9 cellular contexts compared by ENCODE assay signal in the genomic region with DNA sequence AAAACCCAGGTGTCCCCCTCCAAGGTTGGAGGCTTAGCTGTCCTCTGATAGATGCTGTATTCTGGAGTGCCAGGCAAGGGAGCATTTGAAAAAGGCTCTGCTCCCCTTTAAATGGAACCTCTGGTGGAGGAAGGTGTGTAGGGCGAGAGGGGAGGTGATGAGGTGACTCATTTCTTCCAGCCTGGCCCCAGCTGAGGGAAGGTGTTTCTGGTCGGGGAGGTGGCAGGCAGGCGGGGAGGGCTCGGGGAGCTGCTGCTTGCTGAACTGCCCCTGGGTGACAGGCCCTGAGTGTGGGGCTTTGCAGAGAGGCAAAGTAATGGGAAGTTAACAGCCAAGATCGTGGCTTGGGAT. TPM values are rescaled to one million over a fixed set of nuclear protein-coding genes. Genes with fewer than 3 reads are reported as not detected.
DNase-seq lines count a peak whose midpoint lies in the region; ATAC-seq and TF ChIP-seq lines count a peak whose summit lies in the region.
"Had no signal": no experiment of that assay in that cellular context is flagged by ENCODE, and none has a peak within 500 bp of the region (broad histone marks: within the 10 kb centered on the region; RNA-seq: fewer than 3 reads in every experiment).

No MANE protein-coding gene starts in this region.

- peaks cover 58% of the 10 kb centered on the region for H3K36me3 Mint-ChIP-seq in CD4-positive, alpha-beta T cell (ENCODE audit: low read depth)
- H3K36me3 Mint-ChIP-seq in activated CD4-positive, alpha-beta T cell treated with anti-CD3 and anti-CD28 coated beads, Interleukin-2, amount 10 ng/mL, durations not matched to agents 24 days and 14 days (ENCODE audit: low read depth): peaks cover 52% of the 10 kb centered on the region
- peaks cover 16 to 38% of the 10 kb centered on the region in 2 donors for H3K36me3 Mint-ChIP-seq in stimulated activated naive B cell treated with anti-CD40 and anti-IgM and Interleukin-4, amounts not matched to agents 10 μg/mL and 1 μg/mL and 100 μg/mL, for 72 hours

- intact Hi-C loops in CD4-positive, alpha-beta T cell (cut with DNase I, micrococcal nuclease): loop anchor here (2.0 to 5.0 kb wide), 2 partner anchors 17 to 41 kb away; no protein-coding TSS in a partner anchor
- intact Hi-C loops in activated CD4-positive, alpha-beta T cell treated with anti-CD3 and anti-CD28 coated beads, Interleukin-2, amount 10 ng/mL, durations not matched to agents 24 days and 14 days (cut with micrococcal nuclease): loop anchor here (1.0 to 10.0 kb wide), 5 partner anchors 9 to 109 kb away; partner anchors contain the start of gene SCAPER

- H3K4me3 ChIP-seq in HAP-1: no peak overlapping the region
- H3K4me3 ChIP-seq: psoas muscle had no signal

- in situ Hi-C loops in HAP-1 (cut with MboI; ENCODE audit: low sequenced_read_pairs): no loop called here

- peaks cover 85% of the 10 kb centered on the region for H3K4me1 Mint-ChIP-seq in CD4-positive, alpha-beta T cell (ENCODE audit: low read depth)
- peaks cover 80% of the 10 kb centered on the region for H3K4me1 Mint-ChIP-seq in activated CD4-positive, alpha-beta T cell treated with anti-CD3 and anti-CD28 coated beads, Interleukin-2, amount 10 ng/mL, durations not matched to agents 24 days and 14 days
- H3K4me1 Mint-ChIP-seq in stimulated activated naive B cell treated with anti-CD40 and anti-IgM and Interleukin-4, amounts not matched to agents 10 μg/mL and 1 μg/mL and 100 μg/mL, for 72 hours: peaks cover 76 to 81% of the 10 kb centered on the region in 2 donors

- no peaks in the 10 kb centered on the region for H3K27me3 ChIP-seq in CD4-positive, alpha-beta T cell (ENCODE audit: control insufficient read depth, insufficient read depth, low read length)
- H3K27me3 ChIP-seq in HAP-1 (ENCODE audit: low read depth): no peaks in the 10 kb centered on the region

- peak; percentile 52 to 84 (median 80) for DNase-seq in CD4-positive, alpha-beta T cell
- peak; percentile 94 for DNase-seq in activated CD4-positive, alpha-beta T cell treated with anti-CD3 and anti-CD28 coated beads, Interleukin-2, amount 10 ng/mL, durations not matched to agents 24 days and 14 days
- DNase-seq in iPS-NIHi11 (ENCODE audit: low spot score): peak; percentile 67
- DNase-seq in stimulated activated naive B cell treated with anti-CD40 and anti-IgM and Interleukin-4, amounts not matched to agents 10 μg/mL and 1 μg/mL and 100 μg/mL, for 72 hours: peak; percentile 63
- no peak for DNase-seq in HAP-1 (ENCODE audit: low spot score in 2 of 2)
- DNase-seq in NCI-H1436 (lab: John Stamatoyannopoulos, UW): no peak

- H3K27me3 Mint-ChIP-seq in CD4-positive, alpha-beta T cell: no peaks in the 10 kb centered on the region
- H3K27me3 Mint-ChIP-seq in activated CD4-positive, alpha-beta T cell treated with anti-CD3 and anti-CD28 coated beads, Interleukin-2, amount 10 ng/mL, durations not matched to agents 24 days and 14 days: peaks cover 2% of the 10 kb centered on the region
- no peaks in the 10 kb centered on the region for H3K27me3 Mint-ChIP-seq in stimulated activated naive B cell treated with anti-CD40 and anti-IgM and Interleukin-4, amounts not matched to agents 10 μg/mL and 1 μg/mL and 100 μg/mL, for 72 hours

- H3K36me3 ChIP-seq in HAP-1 (replicated peaks): no peaks in the 10 kb centered on the region

- POLR2A ChIA-PET in CD4-positive, alpha-beta T cell (lab: Charles Lee): interaction anchor here (0.8 to 8.5 kb wide), 7 partner anchors 9 to 83 kb away, joined by 3 to 124 read pairs (median 5); partner anchors contain the start of gene PSTPIP1

- H3K9me3 ChIP-seq in CD4-positive, alpha-beta T cell (ENCODE audit: control insufficient read depth, low read length): no peaks in the 10 kb centered on the region
- no peaks in the 10 kb centered on the region for H3K9me3 ChIP-seq in HAP-1
- H3K9me3 ChIP-seq: psoas muscle had no signal

- H3K27ac Mint-ChIP-seq in CD4-positive, alpha-beta T cell: peak overlapping the region; percentile 98
- H3K27ac Mint-ChIP-seq in activated CD4-positive, alpha-beta T cell treated with anti-CD3 and anti-CD28 coated beads, Interleukin-2, amount 10 ng/mL, durations not matched to agents 24 days and 14 days: peak overlapping the region; percentile 98
- H3K27ac Mint-ChIP-seq in stimulated activated naive B cell treated with anti-CD40 and anti-IgM and Interleukin-4, amounts not matched to agents 10 μg/mL and 1 μg/mL and 100 μg/mL, for 72 hours: peak overlapping the region; percentile 86

- H3K27ac ChIP-seq in CD4-positive, alpha-beta T cell (ENCODE audit: low read depth, low read length): peak overlapping the region; percentile 50
- H3K27ac ChIP-seq: psoas muscle had no signal

- H3K4me3 Mint-ChIP-seq in CD4-positive, alpha-beta T cell: peak overlapping the region; percentile 88
- peak overlapping the region; percentile 88 for H3K4me3 Mint-ChIP-seq in activated CD4-positive, alpha-beta T cell treated with anti-CD3 and anti-CD28 coated beads, Interleukin-2, amount 10 ng/mL, durations not matched to agents 24 days and 14 days
- H3K4me3 Mint-ChIP-seq in stimulated activated naive B cell treated with anti-CD40 and anti-IgM and Interleukin-4, amounts not matched to agents 10 μg/mL and 1 μg/mL and 100 μg/mL, for 72 hours: peak overlapping the region; percentile 61 to 62

- CTCF ChIA-PET in CD4-positive, alpha-beta T cell (lab: Charles Lee): interaction anchor here (0.6 to 2.1 kb wide), 7 partner anchors 8 to 75 kb away, joined by 3 to 7 read pairs (median 5); partner anchors contain the start of gene PSTPIP1

- ATAC-seq in CD4-positive, alpha-beta T cell (ENCODE audit: poor library complexity): peak; percentile 85
- ATAC-seq in HG02763 (IDR thresholded peaks at IDR 0.05; ENCODE audit: unreplicated experiment) (peak; percentile 27), GM18868 (IDR thresholded peaks at IDR 0.05; ENCODE audit: unreplicated experiment) (no peak)
- peak; percentile 84 to 87 for ATAC-seq in stimulated activated naive B cell treated with anti-CD40 and anti-IgM and Interleukin-4, amounts not matched to agents 10 μg/mL and 1 μg/mL and 100 μg/mL, for 72 hours (replicated peaks)

- no peaks in the 10 kb centered on the region for H3K4me1 ChIP-seq in HAP-1
- H3K4me1 ChIP-seq: psoas muscle had no signal

- H3K9me3 Mint-ChIP-seq in CD4-positive, alpha-beta T cell: no peaks in the 10 kb centered on the region
- H3K9me3 Mint-ChIP-seq in activated CD4-positive, alpha-beta T cell treated with anti-CD3 and anti-CD28 coated beads, Interleukin-2, amount 10 ng/mL, durations not matched to agents 24 days and 14 days: no peaks in the 10 kb centered on the region
- no peaks in the 10 kb centered on the region for H3K9me3 Mint-ChIP-seq in stimulated activated naive B cell treated with anti-CD40 and anti-IgM and Interleukin-4, amounts not matched to agents 10 μg/mL and 1 μg/mL and 100 μg/mL, for 72 hours

- no peak for TF ChIP-seq CTCF in CD4-positive, alpha-beta T cell (IDR thresholded peaks at IDR 0.05)

RNA-seq across cellular contexts. Expression of gene PSTPIP1, which starts 18.8 kb away (rescaled TPM):
- 10 to 100 TPM; 79.4 to 82.7 TPM for total RNA-seq in CD4-positive, alpha-beta T cell
- 182 and 186 TPM in 2 replicates for total RNA-seq in activated CD4-positive, alpha-beta T cell treated with anti-CD3 and anti-CD28 coated beads, Interleukin-2, amount 10 ng/mL, durations not matched to agents 24 days and 14 days

RNA-seq across cellular contexts. Expression of gene TSPAN3, which starts 57.1 kb away (rescaled TPM):
- total RNA-seq in CD4-positive, alpha-beta T cell: 10 to 100 TPM; 14.7 to 15.5 TPM
- total RNA-seq in activated CD4-positive, alpha-beta T cell treated with anti-CD3 and anti-CD28 coated beads, Interleukin-2, amount 10 ng/mL, durations not matched to agents 24 days and 14 days: 41.4 and 43.0 TPM in 2 replicates

Comparison
In these comparisons a context has a peak if more than half of its experiments do, and no peak if none do; other contexts are left out.
1. DNase-seq: peak in CD4-positive, alpha-beta T cell (10 of 10), activated CD4-positive, alpha-beta T cell treated with anti-CD3 and anti-CD28 coated beads, Interleukin-2, amount 10 ng/mL, durations not matched to agents 24 days and 14 days (single experiment), iPS-NIHi11 (single experiment) and stimulated activated naive B cell treated with anti-CD40 and anti-IgM and Interleukin-4, amounts not matched to agents 10 μg/mL and 1 μg/mL and 100 μg/mL, for 72 hours (single experiment); none in HAP-1 (0 of 2) and NCI-H1436 (single experiment).
2. Peak in every context shown above with its lines, with median percentiles within 50 percentile points of each other: H3K27ac Mint-ChIP-seq and H3K4me3 Mint-ChIP-seq.